10 cellular contexts compared by ENCODE assay signal in the genomic region with DNA sequence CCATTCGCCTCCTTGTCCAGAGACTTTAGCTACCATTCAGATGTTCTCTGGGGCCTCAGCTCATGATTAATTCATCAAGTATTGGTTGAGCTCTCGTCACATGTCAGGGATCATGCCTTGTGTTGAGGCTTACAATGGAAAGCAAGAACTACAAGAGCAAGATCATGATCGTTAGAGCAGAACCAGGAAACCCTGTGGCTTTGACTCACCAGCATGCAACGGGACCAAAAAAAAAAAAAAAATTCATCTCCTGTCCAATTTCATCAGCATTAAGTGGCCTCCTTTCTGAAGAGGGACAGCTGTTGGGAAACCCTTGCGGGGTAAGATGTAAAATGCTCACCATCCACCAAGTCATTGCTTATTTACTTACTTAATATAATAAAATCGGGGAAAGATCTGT. TPM values are rescaled to one million over a fixed set of nuclear protein-coding genes. Genes with fewer than 3 reads are reported as not detected.
DNase-seq lines count a peak whose midpoint lies in the region; ATAC-seq, FAIRE-seq and TF ChIP-seq lines count a peak whose summit lies in the region.
"Had no signal": no experiment of that assay in that cellular context is flagged by ENCODE, and none has a peak within 500 bp of the region (broad histone marks: within the 10 kb centered on the region; RNA-seq: fewer than 3 reads in every experiment).

No MANE protein-coding gene starts in this region.

- H3K9me3 ChIP-seq in astrocyte (ENCODE audit: insufficient read depth, low read depth, low read length): no peaks in the 10 kb centered on the region

- no peaks in the 10 kb centered on the region for H3K79me2 ChIP-seq in astrocyte (ENCODE audit: insufficient read depth, low read length)

- no peak for TF ChIP-seq CTCF in astrocyte (IDR thresholded peaks at IDR 0.05; ENCODE audit: insufficient read depth, low read depth, low read length)

- H3K27me3 Mint-ChIP-seq in activated CD8-positive, alpha-beta memory T cell treated with anti-CD3 and anti-CD28 coated beads, Interleukin-2, amount 10 ng/mL, durations not matched to agents 7 days and 5 days: peaks cover 26% of the 10 kb centered on the region
- H3K27me3 Mint-ChIP-seq in astrocyte (ENCODE audit: low read depth, unreplicated experiment): peaks cover 5% of the 10 kb centered on the region
- H3K27me3 Mint-ChIP-seq in stimulated activated naive B cell treated with anti-CD40 and anti-IgM and Interleukin-4, amounts not matched to agents 10 μg/mL and 1 μg/mL and 100 μg/mL, for 72 hours: peaks cover 8 to 13% of the 10 kb centered on the region in 2 donors

- peaks cover 16% of the 10 kb centered on the region for H3K4me1 ChIP-seq in astrocyte (ENCODE audit: insufficient read depth, low read length)

- H3K9me3 Mint-ChIP-seq in activated CD8-positive, alpha-beta memory T cell treated with anti-CD3 and anti-CD28 coated beads, Interleukin-2, amount 10 ng/mL, durations not matched to agents 7 days and 5 days (ENCODE audit: low read depth): no peaks in the 10 kb centered on the region
- peaks cover 2% of the 10 kb centered on the region for H3K9me3 Mint-ChIP-seq in astrocyte (ENCODE audit: unreplicated experiment)
- H3K9me3 Mint-ChIP-seq in stimulated activated naive B cell treated with anti-CD40 and anti-IgM and Interleukin-4, amounts not matched to agents 10 μg/mL and 1 μg/mL and 100 μg/mL, for 72 hours: peaks cover 3 to 12% of the 10 kb centered on the region in 2 donors

- no peak overlapping the region for H3K9ac ChIP-seq in astrocyte (ENCODE audit: low read length)

- peaks cover 13% of the 10 kb centered on the region for H3K4me1 Mint-ChIP-seq in activated CD8-positive, alpha-beta memory T cell treated with anti-CD3 and anti-CD28 coated beads, Interleukin-2, amount 10 ng/mL, durations not matched to agents 7 days and 5 days
- H3K4me1 Mint-ChIP-seq in astrocyte (ENCODE audit: low read depth, unreplicated experiment): peaks cover 14% of the 10 kb centered on the region
- H3K4me1 Mint-ChIP-seq in stimulated activated naive B cell treated with anti-CD40 and anti-IgM and Interleukin-4, amounts not matched to agents 10 μg/mL and 1 μg/mL and 100 μg/mL, for 72 hours: peaks cover 19 to 24% of the 10 kb centered on the region in 2 donors

- peak; percentile 66 for ATAC-seq in activated CD8-positive, alpha-beta memory T cell treated with anti-CD3 and anti-CD28 coated beads, Interleukin-2, amount 10 ng/mL, durations not matched to agents 7 days and 5 days
- ATAC-seq in HG03175 (IDR thresholded peaks at IDR 0.05; ENCODE audit: unreplicated experiment): peak; percentile 70
- peak; percentile 98 to 100 for ATAC-seq in stimulated activated naive B cell treated with anti-CD40 and anti-IgM and Interleukin-4, amounts not matched to agents 10 μg/mL and 1 μg/mL and 100 μg/mL, for 72 hours (replicated peaks)
- ATAC-seq: Panc1 had no signal

- in situ Hi-C loops in G401 (cut with HindIII; ENCODE audit: low sequenced_read_pairs): no loop called here

- H3K36me3 ChIP-seq in astrocyte (ENCODE audit: insufficient read depth, low read length): no peaks in the 10 kb centered on the region

- no peak for DNase-seq in activated CD8-positive, alpha-beta memory T cell treated with anti-CD3 and anti-CD28 coated beads, Interleukin-2, amount 10 ng/mL, durations not matched to agents 7 days and 5 days
- DNase-seq in activated CD8-positive, alpha-beta memory T cell treated with anti-CD3 and anti-CD28 coated beads for 24 hours: no peak
- DNase-seq in astrocyte (ENCODE audit: low read depth) (peak; percentile 92), G401 (ENCODE audit: low spot score) (no peak), COR-L47 (lab: John Stamatoyannopoulos, UW) (no peak)
- DNase-seq in stimulated activated naive B cell treated with anti-CD40 and anti-IgM and Interleukin-4, amounts not matched to agents 10 μg/mL and 1 μg/mL and 100 μg/mL, for 72 hours: peak; percentile 50
- no peak for DNase-seq in activated CD4-positive, alpha-beta T cell treated with anti-CD3 and anti-CD28 coated beads for 1 hour
- DNase-seq: DND-41 had no signal

- H3K36me3 Mint-ChIP-seq in activated CD8-positive, alpha-beta memory T cell treated with anti-CD3 and anti-CD28 coated beads, Interleukin-2, amount 10 ng/mL, durations not matched to agents 7 days and 5 days: no peaks in the 10 kb centered on the region
- H3K36me3 Mint-ChIP-seq in astrocyte (ENCODE audit: low read depth, unreplicated experiment): peaks cover 2% of the 10 kb centered on the region
- H3K36me3 Mint-ChIP-seq in stimulated activated naive B cell treated with anti-CD40 and anti-IgM and Interleukin-4, amounts not matched to agents 10 μg/mL and 1 μg/mL and 100 μg/mL, for 72 hours: peaks cover 9 to 13% of the 10 kb centered on the region in 2 donors

- H3K27me3 ChIP-seq in astrocyte (ENCODE audit: insufficient read depth, low read length): no peaks in the 10 kb centered on the region

- H3K27ac Mint-ChIP-seq in activated CD8-positive, alpha-beta memory T cell treated with anti-CD3 and anti-CD28 coated beads, Interleukin-2, amount 10 ng/mL, durations not matched to agents 7 days and 5 days: no peak overlapping the region
- peak overlapping the region; percentile 81 for H3K27ac Mint-ChIP-seq in astrocyte (ENCODE audit: unreplicated experiment)
- peak overlapping the region; percentile 88 for H3K27ac Mint-ChIP-seq in stimulated activated naive B cell treated with anti-CD40 and anti-IgM and Interleukin-4, amounts not matched to agents 10 μg/mL and 1 μg/mL and 100 μg/mL, for 72 hours

- H2AFZ ChIP-seq in astrocyte (ENCODE audit: low read depth, low read length): no peak overlapping the region

- no peaks in the 10 kb centered on the region for H4K20me1 ChIP-seq in astrocyte (ENCODE audit: insufficient read depth, low read length)

- no peak overlapping the region for H3K4me3 ChIP-seq in astrocyte (ENCODE audit: insufficient read depth, low read depth, low read length)

- H3K4me2 ChIP-seq in astrocyte (ENCODE audit: low read length): peak overlapping the region; percentile 39

- CTCF ChIA-PET in activated CD8-positive, alpha-beta memory T cell treated with anti-CD3 and anti-CD28 coated beads, Interleukin-2, amount 10 ng/mL, durations not matched to agents 7 days and 5 days (lab: Charles Lee): interaction anchor here (0.8 to 5.7 kb wide), 4 partner anchors 15 to 86 kb away, joined by 3 to 31 read pairs (median 3); no protein-coding TSS in a partner anchor

- no peak overlapping the region for H3K4me3 Mint-ChIP-seq in activated CD8-positive, alpha-beta memory T cell treated with anti-CD3 and anti-CD28 coated beads, Interleukin-2, amount 10 ng/mL, durations not matched to agents 7 days and 5 days
- no peak overlapping the region for H3K4me3 Mint-ChIP-seq in astrocyte (ENCODE audit: unreplicated experiment)
- peak overlapping the region; percentile 28 to 53 for H3K4me3 Mint-ChIP-seq in stimulated activated naive B cell treated with anti-CD40 and anti-IgM and Interleukin-4, amounts not matched to agents 10 μg/mL and 1 μg/mL and 100 μg/mL, for 72 hours

- FAIRE-seq in astrocyte (lab: Jason Lieb, UNC): peak; percentile 82

- peak overlapping the region; percentile 51 for H3K27ac ChIP-seq in astrocyte (ENCODE audit: low read depth, low read length)

RNA-seq across cellular contexts. Expression of a gene that starts 12.1 kb away (rescaled TPM):
- total RNA-seq in activated CD8-positive, alpha-beta memory T cell treated with anti-CD3 and anti-CD28 coated beads, Interleukin-2, amount 10 ng/mL, durations not matched to agents 7 days and 5 days: 100 to 1,000 TPM in 1 of 2 experiments, 10 to 100 TPM in 1; 90.9 to 117 TPM
- 105 and 107 TPM in 2 replicates for total RNA-seq in astrocyte
- total RNA-seq in G401 (2014; rRNA removed; shearing (Covaris generic)): 54.2 and 82.0 TPM in 2 replicates

RNA-seq across cellular contexts. Expression of a gene that starts 39.4 kb away (rescaled TPM):
- total RNA-seq in activated CD8-positive, alpha-beta memory T cell treated with anti-CD3 and anti-CD28 coated beads, Interleukin-2, amount 10 ng/mL, durations not matched to agents 7 days and 5 days: 10 to 100 TPM; 38.5 to 44.9 TPM
- 46.3 and 49.0 TPM in 2 replicates for total RNA-seq in astrocyte
- total RNA-seq in G401 (2014; rRNA removed; shearing (Covaris generic)): 29.7 and 35.2 TPM in 2 replicates

Comparison
In these comparisons a context has a peak if more than half of its experiments do, and no peak if none do; other contexts are left out.
1. DNase-seq: peak in astrocyte (single experiment) and stimulated activated naive B cell treated with anti-CD40 and anti-IgM and Interleukin-4, amounts not matched to agents 10 μg/mL and 1 μg/mL and 100 μg/mL, for 72 hours (single experiment); none in activated CD8-positive, alpha-beta memory T cell treated with anti-CD3 and anti-CD28 coated beads, Interleukin-2, amount 10 ng/mL, durations not matched to agents 7 days and 5 days (single experiment), activated CD8-positive, alpha-beta memory T cell treated with anti-CD3 and anti-CD28 coated beads for 24 hours (single experiment), G401 (single experiment), COR-L47 (single experiment) and activated CD4-positive, alpha-beta T cell treated with anti-CD3 and anti-CD28 coated beads for 1 hour (single experiment).
2. H3K4me3 Mint-ChIP-seq: peak in stimulated activated naive B cell treated with anti-CD40 and anti-IgM and Interleukin-4, amounts not matched to agents 10 μg/mL and 1 μg/mL and 100 μg/mL, for 72 hours (2 of 2); none in activated CD8-positive, alpha-beta memory T cell treated with anti-CD3 and anti-CD28 coated beads, Interleukin-2, amount 10 ng/mL, durations not matched to agents 7 days and 5 days (single experiment) and astrocyte (single experiment).
3. Peak in every context shown above with its lines, with median percentiles within 50 percentile points of each other: ATAC-seq.